31 cellular contexts compared by ENCODE assay signal in genomic region chr1:187960125-187960638, GRCh38.
"Had no signal": no experiment of that assay in that cellular context is flagged by ENCODE, and none has a peak within 500 bp of the region (broad histone marks: within the 10 kb centered on the region; RNA-seq: fewer than 3 reads in every experiment).

No MANE protein-coding gene starts in this region.

- H3K4me1 ChIP-seq: ascending aorta, breast epithelium, colonic mucosa, gastrocnemius medialis, heart left ventricle had no signal

- H3K27me3 ChIP-seq: ascending aorta, breast epithelium, cardiac muscle cell, colonic mucosa, gastrocnemius medialis, heart left ventricle had no signal

- ATAC-seq: activated naive CD4-positive, alpha-beta T cell treated with anti-CD3 and anti-CD28 coated beads, Interleukin-2, amount 50 U/mL, for 72 hours; activated T-cell treated with anti-CD3 and anti-CD28 coated beads, Interleukin-2, amount 50 U/mL, for 72 hours; esophagus mucosa; gastrocnemius medialis; heart left ventricle; WTC11 had no signal

- DNase-seq: activated CD4-positive, alpha-beta memory T cell treated with anti-CD3 and anti-CD28 coated beads, Interleukin-2, amount 10 ng/mL, durations not matched to agents 7 days and 5 days; activated CD4-positive, alpha-beta T cell treated with anti-CD3 and anti-CD28 coated beads for 1 hour; activated CD4-positive, alpha-beta T cell treated with anti-CD3 and anti-CD28 coated beads for 4 hours; activated CD4-positive, alpha-beta T cell treated with anti-CD3 and anti-CD28 coated beads, Interleukin-2, amount 10 ng/mL, durations not matched to agents 7 days and 5 days; activated CD4-positive, alpha-beta T cell treated with anti-CD3 and anti-CD28 coated beads, Interleukin-2, amount 50 U/mL, for 4 hours; activated CD8-positive, alpha-beta memory T cell treated with anti-CD3 and anti-CD28 coated beads, Interleukin-2, amount 50 U/mL, for 48 hours; activated gamma-delta T cell; activated naive CD4-positive, alpha-beta T cell; activated naive CD4-positive, alpha-beta T cell treated with anti-CD3 and anti-CD28 coated beads, Interleukin-2, amount 10 ng/mL, durations not matched to agents 7 days and 5 days; activated naive CD8-positive, alpha-beta T cell treated with anti-CD3 and anti-CD28 coated beads, Interleukin-2, amount 10 ng/mL, durations not matched to agents 7 days and 5 days; activated T-cell treated with anti-CD3 and anti-CD28 coated beads for 4 hours; activated T-cell treated with anti-CD3 and anti-CD28 coated beads, Interleukin-2, amount 50 U/mL, for 24 hours; activated T-cell treated with anti-CD3 and anti-CD28 coated beads, Interleukin-2, amount 50 U/mL, for 72 hours; central memory CD4-positive, alpha-beta T cell; cerebellar nuclear complex; colonic mucosa; effector CD8-positive, alpha-beta T cell; foreskin fibroblast; gastrocnemius medialis; glutamatergic neuron; heart left ventricle; T-helper 2 cell had no signal

- FAIRE-seq: endometrium, endothelial cell of umbilical vein had no signal

- H3K9me3 ChIP-seq: ascending aorta, breast epithelium, colonic mucosa, gastrocnemius medialis, heart left ventricle had no signal

- H3K4me3 ChIP-seq: ascending aorta, breast epithelium, cardiac muscle cell, colonic mucosa, gastrocnemius medialis, heart left ventricle had no signal

- H3K27ac ChIP-seq: ascending aorta, breast epithelium, cardiac muscle cell, colonic mucosa, gastrocnemius medialis, heart left ventricle, VCaP had no signal

- H3K36me3 ChIP-seq: ascending aorta, breast epithelium, cardiac muscle cell, colonic mucosa, gastrocnemius medialis, heart left ventricle had no signal
